In genomic region chr12:6370994-6371754, GRCh38 we compare ENCODE assay signal across 1 cellular context.
TF ChIP-seq lines count a peak whose summit lies in the region.

No MANE protein-coding gene starts in this region.

TF ChIP-seq in HepG2, 621 proteins besides CTCF, POLR2A, EP300 and RAD21 (continued from another document and continues in another):
- TF ChIP-seq ZNF816 (CRISPR knock-in tag; IDR thresholded peaks at IDR 0.05; ENCODE audit: borderline replicate concordance): 0 out of 2 replicates have a peak, but pooled peaks have one; percentile 61
- no peak for TF ChIP-seq GATA4 (IDR thresholded peaks at IDR 0.05; ENCODE audit: borderline replicate concordance, low read depth)
- peak; percentile 45; the same call in 1 of the 2 replicates for TF ChIP-seq ARID3A (IDR thresholded peaks at IDR 0.05; ENCODE audit: low read depth, low read length)
- no peak for TF ChIP-seq DBP (CRISPR knock-in tag; IDR thresholded peaks at IDR 0.05; ENCODE audit: not compliant biosample characterization)
- no peak for TF ChIP-seq PRMT3 (CRISPR knock-in tag; IDR thresholded peaks at IDR 0.05; ENCODE audit: borderline replicate concordance, low read depth)
- no peak for TF ChIP-seq PLRG1 (conservative IDR thresholded peaks at IDR 0.05)
- TF ChIP-seq IKZF5 (CRISPR knock-in tag; IDR thresholded peaks at IDR 0.05): peak; percentile 25; the same call in 1 of the 2 replicates
- peak; percentile 97 for TF ChIP-seq ZNF343 (CRISPR knock-in tag; IDR thresholded peaks at IDR 0.05)
- TF ChIP-seq ZNF781 (CRISPR knock-in tag; IDR thresholded peaks at IDR 0.05; ENCODE audit: borderline replicate concordance, not compliant biosample characterization): no peak
- no peak for TF ChIP-seq ZNF564 (CRISPR knock-in tag; IDR thresholded peaks at IDR 0.05)
- no peak for TF ChIP-seq IKZF4 (CRISPR knock-in tag; IDR thresholded peaks at IDR 0.05; ENCODE audit: borderline replicate concordance, low read depth, not compliant biosample characterization)
- no peak for TF ChIP-seq ZNF747 (CRISPR knock-in tag; IDR thresholded peaks at IDR 0.05; ENCODE audit: borderline replicate concordance)
- peak; percentile 67 for TF ChIP-seq MED8 (CRISPR knock-in tag; IDR thresholded peaks at IDR 0.05; ENCODE audit: insufficient replicate concordance)
- TF ChIP-seq CBFB (CRISPR knock-in tag; IDR thresholded peaks at IDR 0.05): no peak
- no peak for TF ChIP-seq KDM6A (CRISPR knock-in tag; IDR thresholded peaks at IDR 0.05; ENCODE audit: low read depth)
- no peak for TF ChIP-seq ZNF879 (CRISPR knock-in tag; IDR thresholded peaks at IDR 0.05)
- TF ChIP-seq SMARCE1 (IDR thresholded peaks at IDR 0.05; ENCODE audit: borderline replicate concordance): no peak
- no peak; the same call in 1 of the 2 replicates for TF ChIP-seq JUND (CRISPR knock-in tag; IDR thresholded peaks at IDR 0.05)
- no peak for TF ChIP-seq AGO2 (optimal IDR thresholded peaks at IDR 0.05; ENCODE audit: low read depth, low read length)
- no peak for TF ChIP-seq ZSCAN30 (CRISPR knock-in tag; IDR thresholded peaks at IDR 0.05)
- 0 out of 2 replicates have a peak, but pooled peaks have one; percentile 18 for TF ChIP-seq GATAD1 (CRISPR knock-in tag; IDR thresholded peaks at IDR 0.05)
- no peak for TF ChIP-seq TIGD3 (CRISPR knock-in tag; IDR thresholded peaks at IDR 0.05; ENCODE audit: borderline replicate concordance)
- no peak for TF ChIP-seq LCORL (IDR thresholded peaks at IDR 0.05)
- peak; percentile 68 for TF ChIP-seq LCORL (CRISPR knock-in tag; IDR thresholded peaks at IDR 0.05)
- TF ChIP-seq ZNF33A (CRISPR knock-in tag; IDR thresholded peaks at IDR 0.05; ENCODE audit: borderline replicate concordance): no peak
- no peak for TF ChIP-seq SIX4 (CRISPR knock-in tag; IDR thresholded peaks at IDR 0.05)
- no peak; the same call in 1 of the 2 replicates for TF ChIP-seq ZNF788 (CRISPR knock-in tag; IDR thresholded peaks at IDR 0.05; ENCODE audit: borderline replicate concordance)
- TF ChIP-seq ZNF83 (CRISPR knock-in tag; IDR thresholded peaks at IDR 0.05; ENCODE audit: borderline replicate concordance): no peak
- no peak; the same call in 1 of the 2 replicates for TF ChIP-seq MXD3 (CRISPR knock-in tag; IDR thresholded peaks at IDR 0.05)
- no peak for TF ChIP-seq DNMT3B (CRISPR knock-in tag; conservative IDR thresholded peaks at IDR 0.05)
- TF ChIP-seq FOXO1 (CRISPR knock-in tag; IDR thresholded peaks at IDR 0.05): peak; percentile 91
- no peak for TF ChIP-seq ZNF773 (CRISPR knock-in tag; IDR thresholded peaks at IDR 0.05; ENCODE audit: borderline replicate concordance)
- 0 out of 2 replicates have a peak, but pooled peaks have one; percentile 26 for TF ChIP-seq KDM4B (CRISPR knock-in tag; IDR thresholded peaks at IDR 0.05)
- TF ChIP-seq REL (CRISPR knock-in tag; conservative IDR thresholded peaks at IDR 0.05): no peak
- TF ChIP-seq FOXJ3 (CRISPR knock-in tag; IDR thresholded peaks at IDR 0.05; ENCODE audit: borderline replicate concordance): peak; percentile 44; the same call in 1 of the 2 replicates
- no peak for TF ChIP-seq ZNF770 (CRISPR knock-in tag; IDR thresholded peaks at IDR 0.05)
- no peak for TF ChIP-seq CEBPZ (IDR thresholded peaks at IDR 0.05; ENCODE audit: low read length)
- no peak for TF ChIP-seq NFE2 (CRISPR knock-in tag; IDR thresholded peaks at IDR 0.05)
- no peak for TF ChIP-seq ZNF12 (CRISPR knock-in tag; IDR thresholded peaks at IDR 0.05)
- TF ChIP-seq ZNF432 (CRISPR knock-in tag; IDR thresholded peaks at IDR 0.05; ENCODE audit: borderline replicate concordance): no peak
- TF ChIP-seq ZNF572 (CRISPR knock-in tag; IDR thresholded peaks at IDR 0.05): no peak
- TF ChIP-seq NFYC (CRISPR knock-in tag; IDR thresholded peaks at IDR 0.05): peak; percentile 66
- TF ChIP-seq ZFP41 (CRISPR knock-in tag; IDR thresholded peaks at IDR 0.05; ENCODE audit: borderline replicate concordance): no peak
- TF ChIP-seq ZNF598 (CRISPR knock-in tag; IDR thresholded peaks at IDR 0.05; ENCODE audit: borderline replicate concordance): no peak
- no peak; the same call in 1 of the 2 replicates for TF ChIP-seq ZFP37 (CRISPR knock-in tag; IDR thresholded peaks at IDR 0.05; ENCODE audit: borderline replicate concordance)
- TF ChIP-seq ZNF790 (CRISPR knock-in tag; IDR thresholded peaks at IDR 0.05; ENCODE audit: borderline replicate concordance): no peak
- TF ChIP-seq ETV6 (CRISPR knock-in tag; conservative IDR thresholded peaks at IDR 0.05): no peak
- TF ChIP-seq ZKSCAN5 (CRISPR knock-in tag; IDR thresholded peaks at IDR 0.05): no peak
- TF ChIP-seq SNAPC4 (CRISPR knock-in tag; IDR thresholded peaks at IDR 0.05): no peak
- no peak for TF ChIP-seq MLLT10 (CRISPR knock-in tag; IDR thresholded peaks at IDR 0.05)
